In genomic region chr5:1418921-1419280, GRCh38 we compare ENCODE assay signal across 19 cellular contexts. TPM values are rescaled to one million over a fixed set of nuclear protein-coding genes. Genes with fewer than 3 reads are reported as not detected.
DNase-seq lines count a peak whose midpoint lies in the region; ATAC-seq, FAIRE-seq and TF ChIP-seq lines count a peak whose summit lies in the region.
"Had no signal": no experiment of that assay in that cellular context is flagged by ENCODE, and none has a peak within 500 bp of the region (broad histone marks: within the 10 kb centered on the region; RNA-seq: fewer than 3 reads in every experiment).

No MANE protein-coding gene starts in this region.

- H3K4me3 ChIP-seq in HEK293 (ENCODE audit: low read depth, low read length) (no peak overlapping the region), H1 (ENCODE audit: extremely low read depth in 1 of 4, insufficient read depth in 2 of 4, low read depth in 3 of 4, low read length in 4 of 4) (no peak overlapping the region), neuronal stem cell (ENCODE audit: low read length in 2 of 2) (peak overlapping the region in 1 of 2 donors; percentile 30), transverse colon (no peak overlapping the region)
- H3K4me3 ChIP-seq: A549, GM23338 had no signal

- H4K20me1 ChIP-seq in H1 (replicated peaks in 1 of 2; ENCODE audit: control insufficient read depth in 1 of 2, insufficient read depth in 2 of 2, low read length in 2 of 2): peaks cover 0 to 8% of the 10 kb centered on the region in 2 experiments

- intact Hi-C loops in transverse colon (cut with DNase I; ENCODE audit: low total_unique reads): no loop called here

- H2BK12ac ChIP-seq in H1 (ENCODE audit: low read depth, low read length) (no peak overlapping the region), neuronal stem cell (ENCODE audit: low read length) (no peak overlapping the region)

- H3K27me3 Mint-ChIP-seq in activated naive CD4-positive, alpha-beta T cell treated with anti-CD3 and anti-CD28 coated beads, Interleukin-2, amount 50 U/mL, for 24 hours: no peaks in the 10 kb centered on the region

- no peak for TF ChIP-seq POLR2A in H1 (IDR thresholded peaks at IDR 0.05; ENCODE audit: control extremely low read depth in 1 of 2, low read depth in 2 of 2, low read length in 2 of 2)
- TF ChIP-seq POLR2A in transverse colon (IDR thresholded peaks at IDR 0.05): no peak

- TF ChIP-seq CTCF in HEK293 (tag by site-specific recombination; IDR thresholded peaks at IDR 0.05) (no peak), H1 (IDR thresholded peaks at IDR 0.05; ENCODE audit: control extremely low read depth in 1 of 3, insufficient read depth in 1 of 3, low read depth in 1 of 3, low read length in 3 of 3) (no peak), transverse colon (IDR thresholded peaks at IDR 0.05) (no peak)

- H3K4ac ChIP-seq in H1 (replicated peaks; ENCODE audit: insufficient read length, low read depth, low read length) (no peak overlapping the region), neuronal stem cell (ENCODE audit: low read length) (no peak overlapping the region)

- no peaks in the 10 kb centered on the region for H3K79me2 ChIP-seq in H1 (ENCODE audit: control insufficient read depth in 1 of 2, insufficient read depth in 2 of 2, low read length in 2 of 2)

- no peak for TF ChIP-seq RAD21 in H1 (IDR thresholded peaks at IDR 0.05 in 1 of 2, conservative IDR thresholded peaks at IDR 0.05 in 1 of 2; ENCODE audit: low read depth in 2 of 2, low read length in 2 of 2)

- H3K27ac ChIP-seq in HEK293 (ENCODE audit: extremely low read depth, low read depth, low read length) (no peak overlapping the region), H1 (ENCODE audit: low read depth, low read length) (no peak overlapping the region), neuronal stem cell (replicated peaks; ENCODE audit: low read length) (no peak overlapping the region), transverse colon (no peak overlapping the region)
- H3K27ac ChIP-seq: 22Rv1, A549, HL-60 had no signal

- no peak overlapping the region for H4K5ac ChIP-seq in H1 (ENCODE audit: insufficient read length, low read depth, low read length)

- H4K8ac ChIP-seq in H1 (ENCODE audit: extremely low read depth, insufficient read depth, low read length): no peak overlapping the region
- peak overlapping the region; percentile 6 for H4K8ac ChIP-seq in neuronal stem cell (ENCODE audit: low read depth, low read length)

- no peaks in the 10 kb centered on the region for H3K27me3 ChIP-seq in H1 (replicated peaks in 1 of 4; ENCODE audit: control insufficient read depth in 3 of 4, extremely low read depth in 1 of 4, insufficient read depth in 3 of 4, low read length in 3 of 4)
- H3K27me3 ChIP-seq in neuronal stem cell (ENCODE audit: control insufficient read depth in 3 of 3, insufficient read depth in 3 of 3, low read depth in 1 of 3, low read length in 3 of 3): peaks cover 0 to 6% (median 0%) of the 10 kb centered on the region in 3 experiments
- no peaks in the 10 kb centered on the region for H3K27me3 ChIP-seq in transverse colon

- no peak overlapping the region for H2AFZ ChIP-seq in H1 (ENCODE audit: low read length)
- no peak overlapping the region for H2AFZ ChIP-seq in neuronal stem cell (ENCODE audit: low read length)
- H2AFZ ChIP-seq: GM23338 had no signal

- FAIRE-seq in H1 (lab: Jason Lieb, UNC): no peak
- FAIRE-seq: A549 had no signal

- H3K27ac Mint-ChIP-seq in activated naive CD4-positive, alpha-beta T cell treated with anti-CD3 and anti-CD28 coated beads, Interleukin-2, amount 50 U/mL, for 24 hours: peak overlapping the region; percentile 1
- no peak overlapping the region for H3K27ac Mint-ChIP-seq in activated naive CD4-positive, alpha-beta T cell treated with anti-CD3 and anti-CD28 coated beads, Interleukin-2, amount 50 U/mL, for 72 hours
- H3K27ac Mint-ChIP-seq: CD8-positive, alpha-beta T cell; GM23338 had no signal

- H3K9ac ChIP-seq in H1 (replicated peaks in 1 of 4; ENCODE audit: extremely low read depth in 1 of 4, low read depth in 3 of 4, low read length in 3 of 4): no peak overlapping the region
- no peak overlapping the region for H3K9ac ChIP-seq in neuronal stem cell (ENCODE audit: low read depth, low read length, poor library complexity)

- peaks cover 10% of the 10 kb centered on the region; the same call in 1 of the 2 replicates for H3K23me2 ChIP-seq in H1 (ENCODE audit: low read depth, low read length)

- H3K56ac ChIP-seq in H1 (replicated peaks; ENCODE audit: insufficient read length, low read depth, low read length): peak overlapping the region; percentile 94

- H3K18ac ChIP-seq in H1 (ENCODE audit: extremely low read depth, low read length): no peak overlapping the region
- H3K18ac ChIP-seq in neuronal stem cell (ENCODE audit: low read length): no peak overlapping the region

- H2BK15ac ChIP-seq in H1 (ENCODE audit: low read length) (no peak overlapping the region), neuronal stem cell (ENCODE audit: low read length) (no peak overlapping the region)

- in situ Hi-C loops in transverse colon (cut with MboI; ENCODE audit: low pct_ligation_motif_present in 1 of 4, low pct_unique_long_range_greater_than_20kb in 1 of 4, low sequenced_read_pairs in 3 of 4): no loop called here

- no peaks in the 10 kb centered on the region for H3K36me3 Mint-ChIP-seq in activated naive CD4-positive, alpha-beta T cell treated with anti-CD3 and anti-CD28 coated beads, Interleukin-2, amount 50 U/mL, for 24 hours
- H3K36me3 Mint-ChIP-seq in activated naive CD4-positive, alpha-beta T cell treated with anti-CD3 and anti-CD28 coated beads, Interleukin-2, amount 50 U/mL, for 72 hours: no peaks in the 10 kb centered on the region
- H3K36me3 Mint-ChIP-seq: CD8-positive, alpha-beta T cell had no signal

- TF ChIP-seq EP300 in H1 (IDR thresholded peaks at IDR 0.05; ENCODE audit: borderline replicate concordance in 1 of 2, low read depth in 2 of 2, low read length in 2 of 2): no peak
- no peak for TF ChIP-seq EP300 in transverse colon (IDR thresholded peaks at IDR 0.05; ENCODE audit: low read depth)

- H2BK20ac ChIP-seq in H1 (ENCODE audit: low read length): no peak overlapping the region

- POLR2A ChIA-PET in HEK293 (lab: Yijun Ruan, JAX): no interaction called here
- POLR2A ChIA-PET in H1 (lab: Charles Lee; ENCODE audit: partially characterized antibody): no interaction called here

- no peak overlapping the region for H3K4me3 Mint-ChIP-seq in activated naive CD4-positive, alpha-beta T cell treated with anti-CD3 and anti-CD28 coated beads, Interleukin-2, amount 50 U/mL, for 24 hours
- H3K4me3 Mint-ChIP-seq: CD8-positive, alpha-beta T cell; GM23338 had no signal

- H3K23ac ChIP-seq in H1 (ENCODE audit: insufficient read length) (no peak overlapping the region), neuronal stem cell (ENCODE audit: low read depth, low read length, poor library complexity) (no peak overlapping the region)

- H2BK120ac ChIP-seq in H1 (replicated peaks; ENCODE audit: low read depth, low read length): no peak overlapping the region
- no peak overlapping the region for H2BK120ac ChIP-seq in neuronal stem cell (ENCODE audit: low read depth, low read length)

- H4K91ac ChIP-seq in H1 (replicated peaks; ENCODE audit: insufficient read length, low read length) (no peak overlapping the region), neuronal stem cell (ENCODE audit: low read depth, low read length, poor library complexity) (no peak overlapping the region)

- H3K36me3 ChIP-seq in HEK293 (ENCODE audit: control insufficient read depth in 2 of 2, insufficient read depth in 1 of 2, low read length in 2 of 2) (no peaks in the 10 kb centered on the region), H1 (ENCODE audit: control insufficient read depth in 2 of 4, insufficient read depth in 4 of 4, low read length in 3 of 4) (no peaks in the 10 kb centered on the region), neuronal stem cell (replicated peaks in 1 of 2; ENCODE audit: control insufficient read depth in 2 of 2, insufficient read depth in 2 of 2, low read length in 2 of 2) (no peaks in the 10 kb centered on the region), transverse colon (no peaks in the 10 kb centered on the region)

- no peak overlapping the region for H2BK5ac ChIP-seq in H1 (ENCODE audit: low read depth, low read length)
- H2BK5ac ChIP-seq in neuronal stem cell (ENCODE audit: low read length): no peak overlapping the region

- H3K4me1 ChIP-seq in HEK293 (ENCODE audit: control insufficient read depth, insufficient read depth, low read length): no peaks in the 10 kb centered on the region
- peaks cover 0 to 2% (median 0%) of the 10 kb centered on the region in 4 experiments; a peak in 1 of 7 replicates for H3K4me1 ChIP-seq in H1 (replicated peaks in 1 of 4; ENCODE audit: control insufficient read depth in 3 of 4, insufficient read depth in 4 of 4, low read length in 3 of 4)
- H3K4me1 ChIP-seq in neuronal stem cell (ENCODE audit: control insufficient read depth in 2 of 2, insufficient read depth in 1 of 2, low read depth in 1 of 2, low read length in 2 of 2): no peaks in the 10 kb centered on the region
- no peaks in the 10 kb centered on the region for H3K4me1 ChIP-seq in transverse colon
- H3K4me1 ChIP-seq: A549 had no signal

- DNase-seq in activated naive CD4-positive, alpha-beta T cell treated with anti-CD3 and anti-CD28 coated beads, Interleukin-2, amount 50 U/mL, for 72 hours (ENCODE audit: low spot score in 2 of 2): no peak
- no peak for DNase-seq in H1 (ENCODE audit: low read depth in 1 of 2, low spot score in 2 of 2)
- no peak for DNase-seq in neuronal stem cell (ENCODE audit: low spot score)
- DNase-seq in transverse colon: no peak
- no peak for DNase-seq in HT-29 (ENCODE audit: low spot score)
- no peak for DNase-seq in activated CD8-positive, alpha-beta memory T cell treated with anti-CD3 and anti-CD28 coated beads for 24 hours
- DNase-seq: AML-193; Calu3; CD8-positive, alpha-beta T cell; DMS79 treated with DMSO at 0.1 percent for 48 hours; GF-D8; H7 had no signal

- H3K14ac ChIP-seq in H1 (ENCODE audit: insufficient read length) (no peak overlapping the region), neuronal stem cell (ENCODE audit: low read length) (no peak overlapping the region)

- no peaks in the 10 kb centered on the region for H3K4me1 Mint-ChIP-seq in activated naive CD4-positive, alpha-beta T cell treated with anti-CD3 and anti-CD28 coated beads, Interleukin-2, amount 50 U/mL, for 24 hours

- H3K9me3 ChIP-seq in HEK293 (ENCODE audit: control insufficient read depth, insufficient read depth, low read depth, low read length) (no peaks in the 10 kb centered on the region), H1 (ENCODE audit: insufficient read depth in 2 of 2, low read depth in 1 of 2, low read length in 1 of 2) (peaks cover 6 to 19% of the 10 kb centered on the region in 2 experiments; a peak in 2 of 4 replicates), neuronal stem cell (replicated peaks in 1 of 2; ENCODE audit: control insufficient read depth in 2 of 2, insufficient read depth in 1 of 2, low read depth in 1 of 2, low read length in 2 of 2) (peaks cover 0 to 4% of the 10 kb centered on the region in 2 donors), transverse colon (no peaks in the 10 kb centered on the region)
- H3K9me3 ChIP-seq: A549 had no signal

- H2AK5ac ChIP-seq in H1 (ENCODE audit: low read depth, low read length) (no peak overlapping the region; the same call in 1 of the 2 replicates), neuronal stem cell (ENCODE audit: low read depth, low read length) (no peak overlapping the region)

- H3K4me2 ChIP-seq in H1 (ENCODE audit: insufficient read depth in 1 of 2, low read depth in 2 of 2, low read length in 2 of 2) (no peak overlapping the region), neuronal stem cell (ENCODE audit: insufficient read depth, low read length, poor library complexity, severe bottlenecking) (no peak overlapping the region)
- H3K4me2 ChIP-seq: A549, GM23338 had no signal

- no peaks in the 10 kb centered on the region for H3K9me3 Mint-ChIP-seq in activated naive CD4-positive, alpha-beta T cell treated with anti-CD3 and anti-CD28 coated beads, Interleukin-2, amount 50 U/mL, for 24 hours
- H3K9me3 Mint-ChIP-seq in activated naive CD4-positive, alpha-beta T cell treated with anti-CD3 and anti-CD28 coated beads, Interleukin-2, amount 50 U/mL, for 72 hours: peaks cover 0 to 8% of the 10 kb centered on the region in 2 donors
- H3K9me3 Mint-ChIP-seq: CD8-positive, alpha-beta T cell had no signal

- ATAC-seq in activated naive CD4-positive, alpha-beta T cell treated with anti-CD3 and anti-CD28 coated beads, Interleukin-2, amount 50 U/mL, for 72 hours: no peak
- ATAC-seq: A549; CD8-positive, alpha-beta T cell; GM23338 had no signal

- H3K79me1 ChIP-seq in H1 (ENCODE audit: low read depth, low read length): no peaks in the 10 kb centered on the region
- H3K79me1 ChIP-seq in neuronal stem cell (ENCODE audit: low read depth, low read length): no peaks in the 10 kb centered on the region

- CTCF ChIA-PET in HEK293 (lab: Yijun Ruan, JAX): interaction anchor here (0.6 kb wide), 2 partner anchors 23 to 504 kb away, joined by 3 to 4 read pairs; no protein-coding TSS in a partner anchor
- CTCF ChIA-PET in H1 (lab: Charles Lee; ENCODE audit: partially characterized antibody): interaction anchor here (1.5 kb wide), 2 partner anchors 19 to 38 kb away, joined by 3 to 7 read pairs; no protein-coding TSS in a partner anchor

RNA-seq across cellular contexts. Expression of gene SLC6A3, which starts 26.3 kb away (rescaled TPM):
- not detected for total RNA-seq in activated naive CD4-positive, alpha-beta T cell treated with anti-CD3 and anti-CD28 coated beads, Interleukin-2, amount 50 U/mL, for 72 hours
- 0.46 and 0.48 TPM in 2 replicates for total RNA-seq in H1 (2021; fragmentation: NEBNext Ultra II Directional; extraction: Animal tissue kit (Norgen Biotek cat#: 25700))
- 0.86 and 0.91 TPM in 2 replicates for polyA plus RNA-seq in H1 (2011; rRNA removed)
- polyA plus RNA-seq in H1 (2011; cell fraction: cytosol; rRNA removed): 0.57 TPM
- 1.9 TPM for polyA plus RNA-seq in H1 (2011; cell fraction: nucleus; rRNA removed)
- polyA plus RNA-seq in H1 (2012, experiment 1 of 2): 0.55 to 0.88 TPM (median 0.75 TPM) in 4 replicates
- 0.58 TPM for polyA plus RNA-seq in H1 (2012, experiment 2 of 2)
- polyA plus RNA-seq in H1 (2013, experiment 1 of 2): 0.77 TPM
- 0.94 TPM for polyA plus RNA-seq in H1 (2013, experiment 2 of 2)
- polyA minus RNA-seq in H1 (2011; rRNA and poly(A)+ RNA removed): 1.0 and 1.1 TPM in 2 replicates
- 0.44 TPM for polyA minus RNA-seq in H1 (2011; cell fraction: cytosol; rRNA and poly(A)+ RNA removed)
- 0.50 TPM for polyA minus RNA-seq in H1 (2011; cell fraction: nucleus; rRNA and poly(A)+ RNA removed)
- polyA plus RNA-seq in neuronal stem cell (2013, experiment 1 of 2): 0.26 TPM
- polyA plus RNA-seq in neuronal stem cell (2013, experiment 2 of 2): 0.15 TPM
- total RNA-seq in transverse colon: not detected
- not detected in 2 replicates for total RNA-seq in HT-29 (2014; rRNA removed; shearing (Covaris generic))
- total RNA-seq: Calu3; CD8-positive, alpha-beta T cell had no signal
- polyA plus RNA-seq: BJ had no signal
